ENCODE assay signal across 23 cellular contexts in the genomic region with DNA sequence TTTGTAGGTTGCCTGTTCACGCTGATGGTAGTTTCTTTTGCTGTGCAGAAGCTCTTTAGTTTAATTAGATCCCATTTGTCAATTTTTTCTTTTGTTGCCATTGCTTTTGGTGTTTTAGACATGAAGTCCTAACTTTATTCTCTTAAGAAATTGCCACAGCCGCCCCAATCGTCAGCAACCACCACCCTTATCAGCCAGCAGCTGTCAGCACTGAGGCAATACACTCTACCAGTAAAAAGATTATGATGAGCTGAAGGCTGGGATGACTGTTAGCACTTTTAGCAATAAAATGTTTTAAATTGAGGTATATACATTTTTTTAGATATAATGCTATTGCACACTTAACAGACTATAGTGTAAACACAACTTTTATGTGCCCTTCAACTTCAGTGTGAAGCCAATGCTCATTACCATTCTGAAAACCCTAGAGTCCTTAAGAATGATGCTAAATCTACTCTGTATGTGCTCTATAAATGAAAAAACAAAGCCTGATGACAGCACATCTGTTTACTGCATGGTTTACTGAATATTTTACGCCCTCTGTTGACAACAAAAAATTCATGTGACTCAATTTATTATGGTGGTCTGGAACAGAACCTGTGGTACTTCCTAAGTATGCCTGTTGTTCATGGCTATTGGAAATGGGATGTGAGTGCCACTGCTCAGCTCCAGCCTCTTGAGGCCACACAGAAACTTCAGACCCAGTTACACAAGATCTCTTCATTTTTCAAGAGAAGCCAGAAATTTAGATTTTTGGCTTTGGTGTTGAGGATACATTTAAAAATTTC.
DNase-seq lines count a peak whose midpoint lies in the region; ATAC-seq and TF ChIP-seq lines count a peak whose summit lies in the region.
"Had no signal": no experiment of that assay in that cellular context is flagged by ENCODE, and none has a peak within 500 bp of the region (broad histone marks: within the 10 kb centered on the region; RNA-seq: fewer than 3 reads in every experiment).

No MANE protein-coding gene starts in this region.

- H3K4me2 ChIP-seq in Loucy (ENCODE audit: low read depth, low read length, poor library complexity, severe bottlenecking), result no peak overlapping the region

- ATAC-seq in naive B cell (ENCODE audit: low read depth in 2 of 2) (no peak), foreskin keratinocyte (no peak), HG02884 (IDR thresholded peaks at IDR 0.05; ENCODE audit: unreplicated experiment) (no peak), HG03469 (IDR thresholded peaks at IDR 0.05; ENCODE audit: unreplicated experiment) (no peak)
- ATAC-seq: activated naive CD8-positive, alpha-beta T cell treated with anti-CD3 and anti-CD28 coated beads, Interleukin-2, amount 50 U/mL, for 24 hours; activated T-cell treated with anti-CD3 and anti-CD28 coated beads, Interleukin-2, amount 50 U/mL, for 72 hours; lower lobe of right lung; naive thymus-derived CD4-positive, alpha-beta T cell had no signal

- H3K9me3 Mint-ChIP-seq in naive B cell, result peaks cover 0 to 10% (median 4%) of the 10 kb centered on the region in 7 donors

- TF ChIP-seq CTCF in Loucy (conservative IDR thresholded peaks at IDR 0.05; ENCODE audit: low read length) (peak; percentile 39), choroid plexus epithelial cell (conservative IDR thresholded peaks at IDR 0.05; ENCODE audit: low read depth, low read length) (peak; percentile 61), foreskin keratinocyte (conservative IDR thresholded peaks at IDR 0.05) (no peak)

- H3K4me3 ChIP-seq in Loucy (ENCODE audit: low read length, poor library complexity, severe bottlenecking), result no peak overlapping the region
- H3K4me3 ChIP-seq in choroid plexus epithelial cell (ENCODE audit: low read depth, low read length), result no peak overlapping the region
- H3K4me3 ChIP-seq: lower lobe of right lung, SK-N-MC, upper lobe of left lung had no signal

- no peaks in the 10 kb centered on the region for H3K27me3 Mint-ChIP-seq in naive B cell
- H3K27me3 Mint-ChIP-seq: activated naive CD8-positive, alpha-beta T cell treated with anti-CD3 and anti-CD28 coated beads, Interleukin-2, amount 50 U/mL, for 24 hours; progenitor cell of endocrine pancreas had no signal

- H3K9ac ChIP-seq in Loucy (ENCODE audit: low read depth, low read length, poor library complexity, severe bottlenecking), result no peak overlapping the region

- peaks cover 9% of the 10 kb centered on the region; the same call in 1 of the 2 replicates for H3K9me3 ChIP-seq in Loucy (ENCODE audit: insufficient read depth, low read depth, low read length)
- H3K9me3 ChIP-seq: lower lobe of right lung, upper lobe of left lung had no signal

- no peak overlapping the region for H2AFZ ChIP-seq in Loucy (ENCODE audit: low read length)

- DNase-seq in ELR (ENCODE audit: low read depth), result peak; percentile 21
- DNase-seq in choroid plexus epithelial cell (ENCODE audit: low read depth), result peak; percentile 64
- no peak for DNase-seq in naive B cell
- DNase-seq in foreskin keratinocyte, result no peak
- DNase-seq in NCI-H2081 treated with DMSO at 0.1 percent for 48 hours (lab: John Stamatoyannopoulos, UW), result no peak
- DNase-seq: activated CD4-positive, alpha-beta T cell treated with anti-CD3 and anti-CD28 coated beads, Interleukin-2, amount 50 U/mL, for 4 hours; activated naive CD8-positive, alpha-beta T cell treated with anti-CD3 and anti-CD28 coated beads, Interleukin-2, amount 50 U/mL, for 24 hours; activated T-cell treated with anti-CD3 and anti-CD28 coated beads, Interleukin-2, amount 50 U/mL, for 72 hours; C1 segment of cervical spinal cord; H7; lower lobe of right lung; naive thymus-derived CD4-positive, alpha-beta T cell; NCI-H2029; NCI-H524 treated with DMSO at 0.1 percent for 48 hours; stimulated activated CD4-positive, alpha-beta T cell treated with anti-CD3 and anti-CD28 coated beads, Interleukin-12 subunit alpha, Interleukin-12 subunit beta, amount 100 ng/mL, for 4 hours; stimulated activated naive CD4-positive, alpha-beta T cell; upper lobe of left lung had no signal

- H3K27me3 ChIP-seq in Loucy (ENCODE audit: insufficient read depth, low read length, poor library complexity, severe bottlenecking), result no peaks in the 10 kb centered on the region
- H3K27me3 ChIP-seq in foreskin keratinocyte, result no peaks in the 10 kb centered on the region
- H3K27me3 ChIP-seq: upper lobe of left lung had no signal

- peaks cover 0 to 10% of the 10 kb centered on the region in 2 donors for H3K36me3 Mint-ChIP-seq in naive B cell

- H3K4me1 ChIP-seq in Loucy (ENCODE audit: insufficient read depth, low read length, poor library complexity, severe bottlenecking), result peaks cover 26% of the 10 kb centered on the region
- peaks cover 21% of the 10 kb centered on the region for H3K4me1 ChIP-seq in foreskin keratinocyte

- no peaks in the 10 kb centered on the region for H4K20me1 ChIP-seq in Loucy (ENCODE audit: insufficient read depth, low read length, poor library complexity, severe bottlenecking)

- H3K79me2 ChIP-seq in Loucy (ENCODE audit: insufficient read depth, low read length), result no peaks in the 10 kb centered on the region

- peaks cover 16 to 25% (median 20%) of the 10 kb centered on the region in 3 donors for H3K4me1 Mint-ChIP-seq in naive B cell
- H3K4me1 Mint-ChIP-seq: central memory CD8-positive, alpha-beta T cell had no signal

- peak overlapping the region in 4 of 6 donors; percentile 27 to 77 (median 49) for H3K27ac Mint-ChIP-seq in naive B cell
- H3K27ac Mint-ChIP-seq: activated naive CD8-positive, alpha-beta T cell treated with anti-CD3 and anti-CD28 coated beads, Interleukin-2, amount 50 U/mL, for 24 hours; activated T-cell treated with anti-CD3 and anti-CD28 coated beads, Interleukin-2, amount 50 U/mL, for 72 hours; progenitor cell of endocrine pancreas had no signal

- H3K9me2 ChIP-seq in Loucy (replicated peaks; ENCODE audit: low read depth, low read length), result no peaks in the 10 kb centered on the region

- no peak overlapping the region for H3K4me3 Mint-ChIP-seq in naive B cell
- H3K4me3 Mint-ChIP-seq: activated naive CD8-positive, alpha-beta T cell treated with anti-CD3 and anti-CD28 coated beads, Interleukin-2, amount 50 U/mL, for 24 hours; central memory CD8-positive, alpha-beta T cell; naive thymus-derived CD4-positive, alpha-beta T cell had no signal

- no peaks in the 10 kb centered on the region for H3F3A ChIP-seq in Loucy (ENCODE audit: low read depth)

- H3K27ac ChIP-seq in foreskin keratinocyte, result no peak overlapping the region
- H3K27ac ChIP-seq: lower lobe of right lung, SK-N-MC had no signal

- H3K36me3 ChIP-seq in Loucy (ENCODE audit: insufficient read depth, low read length), result no peaks in the 10 kb centered on the region
- H3K36me3 ChIP-seq: lower lobe of right lung, upper lobe of left lung had no signal

Comparison
In these comparisons a context has a peak if more than half of its experiments do, and no peak if none do; other contexts are left out.
1. DNase-seq: peak in ELR (single experiment) and choroid plexus epithelial cell (single experiment); none in naive B cell (single experiment), foreskin keratinocyte (0 of 2) and NCI-H2081 treated with DMSO at 0.1 percent for 48 hours (single experiment).